Comparison of ENCODE assay signal across 8 cellular contexts in the genomic region with DNA sequence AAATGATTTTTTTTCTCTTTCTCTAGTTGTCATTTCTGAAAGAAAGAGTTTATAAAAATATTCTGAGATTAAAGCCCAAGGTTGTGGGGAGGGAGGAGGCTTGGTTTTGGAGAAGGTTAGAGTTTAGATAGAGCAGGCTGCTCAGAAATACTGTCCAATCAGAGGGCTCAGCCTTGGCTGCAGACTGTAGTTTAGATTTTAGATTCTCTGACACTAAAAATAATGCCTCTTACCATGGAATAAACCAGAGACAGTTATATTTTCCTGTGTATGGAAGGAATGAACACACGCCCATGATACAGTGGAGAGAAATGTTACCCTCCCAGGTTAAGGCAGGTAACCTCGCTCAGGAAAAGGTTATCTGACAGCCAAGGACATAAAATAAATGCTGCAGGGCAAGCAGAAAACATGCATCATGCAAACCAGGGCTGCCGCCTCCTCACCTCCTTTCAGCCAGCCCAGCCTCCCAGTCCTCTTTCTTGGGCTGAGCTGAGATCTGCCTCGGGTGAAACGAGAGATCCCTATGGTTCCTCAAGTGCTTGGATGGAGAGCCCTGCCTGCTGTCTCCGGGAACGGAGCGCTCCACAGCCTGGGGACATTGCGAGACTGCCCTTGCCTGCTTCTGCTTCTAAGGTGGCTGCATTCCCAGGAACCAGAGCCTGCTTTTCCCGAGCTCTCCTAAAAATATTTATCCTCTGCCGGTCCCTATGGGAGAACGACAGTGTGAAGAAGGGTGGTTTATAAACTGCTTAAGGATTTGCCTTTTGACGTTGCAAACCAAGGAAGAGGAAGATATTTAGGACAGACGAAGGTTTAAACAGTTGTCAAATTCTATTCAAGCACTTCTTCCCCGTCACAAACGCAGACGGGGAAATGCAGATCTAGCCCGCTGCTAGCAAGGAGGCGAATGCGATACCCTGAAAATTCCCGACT. TPM values are rescaled to one million over a fixed set of nuclear protein-coding genes. Genes with fewer than 3 reads are reported as not detected.
DNase-seq lines count a peak whose midpoint lies in the region; ATAC-seq and TF ChIP-seq lines count a peak whose summit lies in the region.

No MANE protein-coding gene starts in this region.

- peaks cover 26 to 30% of the 10 kb centered on the region in 2 donors for H3K4me1 Mint-ChIP-seq in immature natural killer cell

- TF ChIP-seq CTCF in GM06990 (IDR thresholded peaks at IDR 0.05; ENCODE audit: insufficient read depth, low read length, poor library complexity, severe bottlenecking), result no peak

- no peaks in the 10 kb centered on the region for H3K9me3 Mint-ChIP-seq in immature natural killer cell

- H3K9me3 ChIP-seq in skeletal muscle satellite cell (replicated peaks; ENCODE audit: low read length), result no peaks in the 10 kb centered on the region

- ATAC-seq in HG02678 (IDR thresholded peaks at IDR 0.05; ENCODE audit: unreplicated experiment), result peak; percentile 1

- H3K27me3 Mint-ChIP-seq in immature natural killer cell (ENCODE audit: low read depth in 3 of 3), result peaks cover 0 to 3% (median 2%) of the 10 kb centered on the region in 3 donors

- peak overlapping the region; percentile 94 for H3K4me2 ChIP-seq in skeletal muscle satellite cell (ENCODE audit: low read length)

- H3K27me3 ChIP-seq in GM06990 (replicated peaks; ENCODE audit: control insufficient read depth, insufficient read depth, low read length) (no peaks in the 10 kb centered on the region), skeletal muscle satellite cell (ENCODE audit: control insufficient read depth, insufficient read depth, low read length) (no peaks in the 10 kb centered on the region)

- in situ Hi-C loops in T47D (cut with HindIII; ENCODE audit: low pct_unique_long_range_greater_than_20kb, low sequenced_read_pairs), result no loop called here

- H3K36me3 Mint-ChIP-seq in immature natural killer cell, result no peaks in the 10 kb centered on the region

- DNase-seq in GM06990 (ENCODE audit: extremely low read depth, insufficient read length) (peak; percentile 7), RKO (ENCODE audit: low spot score) (peak; percentile 69), T47D (ENCODE audit: low read depth in 1 of 2, low spot score in 1 of 2) (peak; percentile 56 to 68), immature natural killer cell (no peak), hippocampal formation (lab: John Stamatoyannopoulos, UW) (no peak), NCI-H2196 treated with DMSO at 0.1 percent for 48 hours (lab: John Stamatoyannopoulos, UW; ENCODE audit: unreplicated experiment) (no peak)

- H3K9ac ChIP-seq in skeletal muscle satellite cell (ENCODE audit: low read depth, low read length), result peak overlapping the region; percentile 95

- H3K4me1 ChIP-seq in skeletal muscle satellite cell (ENCODE audit: control insufficient read depth, insufficient read depth, low read length), result peaks cover 35% of the 10 kb centered on the region

- H3K36me3 ChIP-seq in GM06990 (ENCODE audit: control insufficient read depth, insufficient read depth, low read length) (no peaks in the 10 kb centered on the region), skeletal muscle satellite cell (ENCODE audit: insufficient read depth, low read length) (no peaks in the 10 kb centered on the region)

- peak overlapping the region; percentile 91 for H3K4me3 ChIP-seq in GM06990 (replicated peaks; ENCODE audit: low read depth, low read length)
- H3K4me3 ChIP-seq in skeletal muscle satellite cell (ENCODE audit: low read length), result peak overlapping the region; percentile 83

- peak overlapping the region; percentile 97 to 99 (median 98) for H3K4me3 Mint-ChIP-seq in immature natural killer cell

- H3K27ac Mint-ChIP-seq in immature natural killer cell, result peak overlapping the region; percentile 84 to 91 (median 86)

RNA-seq across cellular contexts. Expression of gene NCEH1, which starts 0.8 kb away (rescaled TPM):
- 1 to 10 TPM; 3.0 to 7.1 (median 4.5) TPM for polyA plus RNA-seq in immature natural killer cell
- 9.0 and 11.4 TPM in 2 replicates for total RNA-seq in skeletal muscle satellite cell (2012; rRNA removed)

RNA-seq across cellular contexts. Expression of gene ECT2, which starts 40.5 kb away (rescaled TPM):
- polyA plus RNA-seq in immature natural killer cell, result 1 to 10 TPM; 2.7 to 4.8 (median 2.8) TPM
- total RNA-seq in skeletal muscle satellite cell (2012; rRNA removed), result 37.3 and 47.6 TPM in 2 replicates

Comparison
In these comparisons a context has a peak if more than half of its experiments do, and no peak if none do; other contexts are left out.
1. DNase-seq: peak in GM06990 (single experiment), RKO (single experiment) and T47D (2 of 2); none in immature natural killer cell (0 of 3), hippocampal formation (0 of 2) and NCI-H2196 treated with DMSO at 0.1 percent for 48 hours (single experiment).